ENCODE assay signal across 18 cellular contexts in the genomic region with DNA sequence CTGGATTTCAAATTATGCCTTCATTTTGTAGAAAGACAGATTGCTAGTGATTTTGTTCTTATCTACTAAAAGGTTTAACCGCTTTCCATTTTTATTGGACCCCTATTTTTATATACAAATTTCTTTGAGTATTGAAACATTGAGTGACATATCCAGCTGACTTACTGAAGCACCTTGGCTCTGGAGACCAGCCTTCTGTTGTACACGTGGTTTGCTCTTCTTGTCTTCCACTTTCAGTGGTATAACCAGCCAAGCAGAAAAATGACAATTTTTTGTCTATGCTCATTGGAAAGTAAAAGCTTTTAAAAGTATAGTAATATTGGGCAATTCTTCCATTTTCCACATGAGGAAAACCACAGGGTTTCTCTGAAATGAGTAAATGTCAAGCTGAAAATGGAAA. TPM values are rescaled to one million over a fixed set of nuclear protein-coding genes. Genes with fewer than 3 reads are reported as not detected.
DNase-seq lines count a peak whose midpoint lies in the region; ATAC-seq and TF ChIP-seq lines count a peak whose summit lies in the region.
"Had no signal": no experiment of that assay in that cellular context is flagged by ENCODE, and none has a peak within 500 bp of the region (broad histone marks: within the 10 kb centered on the region; RNA-seq: fewer than 3 reads in every experiment).

No MANE protein-coding gene starts in this region.

- no peak for TF ChIP-seq POLR2A in tibial nerve (IDR thresholded peaks at IDR 0.05)

- no peak overlapping the region for H3K4me3 Mint-ChIP-seq in stimulated activated naive B cell treated with anti-CD40 and anti-IgM and Interleukin-4, amounts not matched to agents 10 μg/mL and 1 μg/mL and 100 μg/mL, for 72 hours
- H3K4me3 Mint-ChIP-seq: activated CD8-positive, alpha-beta T cell treated with anti-CD3 and anti-CD28 coated beads for 36 hours; mesothelial cell of epicardium had no signal

- no peaks in the 10 kb centered on the region for H3K36me3 Mint-ChIP-seq in stimulated activated naive B cell treated with anti-CD40 and anti-IgM and Interleukin-4, amounts not matched to agents 10 μg/mL and 1 μg/mL and 100 μg/mL, for 72 hours
- H3K36me3 Mint-ChIP-seq: activated naive CD4-positive, alpha-beta T cell treated with anti-CD3 and anti-CD28 coated beads, Interleukin-2, amount 50 U/mL, for 72 hours; mesothelial cell of epicardium had no signal

- no peak for TF ChIP-seq RAD21 in SK-N-SH (IDR thresholded peaks at IDR 0.05; ENCODE audit: low read length)

- H3K4me2 ChIP-seq in SK-N-SH = no peak overlapping the region

- intact Hi-C loops in colonic mucosa (cut with DNase I) = no loop called here

- H3K4me1 Mint-ChIP-seq in stimulated activated naive B cell treated with anti-CD40 and anti-IgM and Interleukin-4, amounts not matched to agents 10 μg/mL and 1 μg/mL and 100 μg/mL, for 72 hours = no peaks in the 10 kb centered on the region
- H3K4me1 Mint-ChIP-seq: mesothelial cell of epicardium had no signal

- no peak for ATAC-seq in SK-N-SH treated with all-trans-retinoic acid at 6 μM for 48 hours
- peak; percentile 92 for ATAC-seq in GM21825 (IDR thresholded peaks at IDR 0.05; ENCODE audit: unreplicated experiment)
- ATAC-seq in HG03135 (IDR thresholded peaks at IDR 0.05; ENCODE audit: unreplicated experiment) = peak; percentile 91
- peak; percentile 46 to 72 for ATAC-seq in stimulated activated naive B cell treated with anti-CD40 and anti-IgM and Interleukin-4, amounts not matched to agents 10 μg/mL and 1 μg/mL and 100 μg/mL, for 72 hours (replicated peaks)
- ATAC-seq: activated CD8-positive, alpha-beta T cell treated with anti-CD3 and anti-CD28 coated beads for 36 hours; activated naive CD4-positive, alpha-beta T cell treated with anti-CD3 and anti-CD28 coated beads, Interleukin-2, amount 50 U/mL, for 72 hours; psoas muscle had no signal

- 50% methylated on average over 2 of the region's 2 CpGs for WGBS in SK-N-SH (ENCODE audit: low lambda C conversion rate)
- WGBS in tibial nerve, 2 donors = 72 to 77% methylated on average over 2 of the region's 2 CpGs

- H4K20me1 ChIP-seq in SK-N-SH (ENCODE audit: insufficient read depth) = no peaks in the 10 kb centered on the region

- H3K27ac Mint-ChIP-seq in stimulated activated naive B cell treated with anti-CD40 and anti-IgM and Interleukin-4, amounts not matched to agents 10 μg/mL and 1 μg/mL and 100 μg/mL, for 72 hours = no peak overlapping the region
- H3K27ac Mint-ChIP-seq: activated CD8-positive, alpha-beta T cell treated with anti-CD3 and anti-CD28 coated beads for 36 hours; activated naive CD4-positive, alpha-beta T cell treated with anti-CD3 and anti-CD28 coated beads, Interleukin-2, amount 50 U/mL, for 72 hours; mesothelial cell of epicardium had no signal

- H3K27me3 ChIP-seq in SK-N-SH (ENCODE audit: insufficient read depth) (no peaks in the 10 kb centered on the region), tibial nerve (no peaks in the 10 kb centered on the region), colonic mucosa (no peaks in the 10 kb centered on the region)
- H3K27me3 ChIP-seq: esophagus muscularis mucosa had no signal

- no peaks in the 10 kb centered on the region for H3K9me3 Mint-ChIP-seq in stimulated activated naive B cell treated with anti-CD40 and anti-IgM and Interleukin-4, amounts not matched to agents 10 μg/mL and 1 μg/mL and 100 μg/mL, for 72 hours
- H3K9me3 Mint-ChIP-seq: activated CD8-positive, alpha-beta T cell treated with anti-CD3 and anti-CD28 coated beads for 36 hours; activated naive CD4-positive, alpha-beta T cell treated with anti-CD3 and anti-CD28 coated beads, Interleukin-2, amount 50 U/mL, for 72 hours; mesothelial cell of epicardium had no signal

- H3K9ac ChIP-seq in SK-N-SH = no peak overlapping the region
- H3K9ac ChIP-seq in colonic mucosa (ENCODE audit: low read depth in 2 of 2, low read length in 2 of 2) = no peak overlapping the region

- no peaks in the 10 kb centered on the region for H3K9me2 ChIP-seq in SK-N-SH

- 0 out of 2 replicates have a peak overlapping the region, but pooled peaks have one; percentile 35 for H2AFZ ChIP-seq in SK-N-SH (ENCODE audit: low read depth)

- H3K79me2 ChIP-seq in SK-N-SH (ENCODE audit: insufficient read depth) = no peaks in the 10 kb centered on the region

- no peaks in the 10 kb centered on the region for H3F3A ChIP-seq in SK-N-SH (replicated peaks; ENCODE audit: insufficient read depth)

- H3K9me3 ChIP-seq in SK-N-SH = no peaks in the 10 kb centered on the region
- H3K9me3 ChIP-seq in tibial nerve = no peaks in the 10 kb centered on the region
- H3K9me3 ChIP-seq in colonic mucosa = no peaks in the 10 kb centered on the region
- H3K9me3 ChIP-seq: esophagus muscularis mucosa, psoas muscle had no signal

- TF ChIP-seq EP300 in SK-N-SH (IDR thresholded peaks at IDR 0.05; ENCODE audit: borderline replicate concordance in 1 of 2, low read depth in 1 of 2, low read length in 1 of 2) (no peak), tibial nerve (IDR thresholded peaks at IDR 0.05) (no peak)

- TF ChIP-seq CTCF in SK-N-SH (IDR thresholded peaks at IDR 0.05) = no peak
- no peak for TF ChIP-seq CTCF in tibial nerve (IDR thresholded peaks at IDR 0.05)
- TF ChIP-seq CTCF in colonic mucosa (IDR thresholded peaks at IDR 0.05) = no peak

- CTCF ChIA-PET in SK-N-SH (lab: Yijun Ruan, JAX) = no interaction called here

- H3K27me3 Mint-ChIP-seq in stimulated activated naive B cell treated with anti-CD40 and anti-IgM and Interleukin-4, amounts not matched to agents 10 μg/mL and 1 μg/mL and 100 μg/mL, for 72 hours = peaks cover 0 to 10% of the 10 kb centered on the region in 2 donors

- POLR2A ChIA-PET in SK-N-SH (lab: Yijun Ruan, JAX) = no interaction called here

- H3K4me3 ChIP-seq in SK-N-SH (ENCODE audit: low read depth in 2 of 2, low read length in 1 of 2) (no peak overlapping the region), tibial nerve (no peak overlapping the region), colonic mucosa (no peak overlapping the region)
- H3K4me3 ChIP-seq: esophagus muscularis mucosa, psoas muscle had no signal

- H3K36me3 ChIP-seq in SK-N-SH (replicated peaks in 1 of 2; ENCODE audit: control insufficient read depth in 1 of 2, insufficient read depth in 2 of 2, low read length in 1 of 2) (no peaks in the 10 kb centered on the region), tibial nerve (no peaks in the 10 kb centered on the region), colonic mucosa (no peaks in the 10 kb centered on the region)
- H3K36me3 ChIP-seq: esophagus muscularis mucosa had no signal

- no peak for DNase-seq in SK-N-SH
- DNase-seq in stimulated activated naive B cell treated with anti-CD40 and anti-IgM and Interleukin-4, amounts not matched to agents 10 μg/mL and 1 μg/mL and 100 μg/mL, for 72 hours = no peak
- no peak for DNase-seq in NCI-H2107 (lab: John Stamatoyannopoulos, UW)
- DNase-seq in tibial nerve (ENCODE audit: low spot score in 2 of 2) = no peak
- DNase-seq in colonic mucosa = no peak
- DNase-seq: activated CD8-positive, alpha-beta T cell treated with anti-CD3 and anti-CD28 coated beads for 36 hours; NCI-H1092 treated with DMSO at 0.1 percent for 48 hours; NK-92 treated with Interleukin-12 subunit alpha and Interleukin-12 subunit beta, amount 100 ng/mL, for 24 hours; psoas muscle had no signal

- H3K27ac ChIP-seq in SK-N-SH (ENCODE audit: low read depth in 2 of 2, low read length in 1 of 2) (no peak overlapping the region), tibial nerve (no peak overlapping the region), colonic mucosa (no peak overlapping the region)
- H3K27ac ChIP-seq: 22Rv1, esophagus muscularis mucosa, psoas muscle had no signal

- H3K4me1 ChIP-seq in SK-N-SH (ENCODE audit: control insufficient read depth in 1 of 2, insufficient read depth in 2 of 2, low read depth in 1 of 2, low read length in 1 of 2) (no peaks in the 10 kb centered on the region; a peak in 1 of 4 replicates), tibial nerve (no peaks in the 10 kb centered on the region), colonic mucosa (no peaks in the 10 kb centered on the region)
- H3K4me1 ChIP-seq: esophagus muscularis mucosa, psoas muscle had no signal

TF ChIP-seq in SK-N-SH, 30 proteins besides CTCF, POLR2A, EP300 and RAD21 (continues in another document):
- TF ChIP-seq MXI1 (IDR thresholded peaks at IDR 0.05; ENCODE audit: low read depth, low read length) = no peak
- TF ChIP-seq, protein P1, sequence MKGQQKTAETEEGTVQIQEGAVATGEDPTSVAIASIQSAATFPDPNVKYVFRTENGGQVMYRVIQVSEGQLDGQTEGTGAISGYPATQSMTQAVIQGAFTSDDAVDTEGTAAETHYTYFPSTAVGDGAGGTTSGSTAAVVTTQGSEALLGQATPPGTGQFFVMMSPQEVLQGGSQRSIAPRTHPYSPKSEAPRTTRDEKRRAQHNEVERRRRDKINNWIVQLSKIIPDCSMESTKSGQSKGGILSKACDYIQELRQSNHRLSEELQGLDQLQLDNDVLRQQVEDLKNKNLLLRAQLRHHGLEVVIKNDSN (IDR thresholded peaks at IDR 0.05; ENCODE audit: borderline replicate concordance, low read depth) = no peak
- no peak for TF ChIP-seq TEAD4 (IDR thresholded peaks at IDR 0.05; ENCODE audit: borderline replicate concordance, insufficient read depth)

TF ChIP-seq in SK-N-SH treated with all-trans-retinoic acid at 6 μM for 48 hours, 23 proteins besides CTCF, POLR2A, EP300 and RAD21:
- TF ChIP-seq ZFP30 (CRISPR knock-in tag; IDR thresholded peaks at IDR 0.05) (no peak), ARNTL (CRISPR knock-in tag; IDR thresholded peaks at IDR 0.05; ENCODE audit: borderline replicate concordance, low read depth) (no peak)
TF ChIP-seq in SK-N-SH treated with all-trans-retinoic acid at 6 μM for 48 hours: peak in this region for 0.

RNA-seq across cellular contexts. Expression of gene F13B, which starts 4.4 kb away (rescaled TPM):
- polyA plus RNA-seq in SK-N-SH (2012; rRNA removed) = not detected in 2 replicates
- polyA plus RNA-seq in SK-N-SH (2012; cell fraction: cytosol; rRNA removed) = not detected in 2 replicates
- polyA plus RNA-seq in SK-N-SH (2012; cell fraction: nucleus; rRNA removed) = not detected in 2 replicates
- not detected for total RNA-seq in tibial nerve
- total RNA-seq in colonic mucosa = not detected
- total RNA-seq: activated CD8-positive, alpha-beta T cell treated with anti-CD3 and anti-CD28 coated beads for 36 hours; activated naive CD4-positive, alpha-beta T cell treated with anti-CD3 and anti-CD28 coated beads, Interleukin-2, amount 50 U/mL, for 72 hours; chondrocyte; esophagus muscularis mucosa; mesothelial cell of epicardium; psoas muscle; T-helper 1 cell treated with Interleukin-12 subunit alpha and Interleukin-12 subunit beta and Interleukin-4 antibody, amounts not matched to agents 30 ng/mL and 1 ng/mL, for 36 hours had no signal
- polyA plus RNA-seq: psoas muscle had no signal
